8 cellular contexts compared by ENCODE assay signal in genomic region chr1:181099152-181100014, GRCh38. TPM values are rescaled to one million over a fixed set of nuclear protein-coding genes. Genes with fewer than 3 reads are reported as not detected.
DNase-seq lines count a peak whose midpoint lies in the region; ATAC-seq and TF ChIP-seq lines count a peak whose summit lies in the region.

No MANE protein-coding gene starts in this region.

- ATAC-seq in natural killer cell treated with Interleukin-12 subunit alpha and Interleukin-12 subunit beta and Interleukin-15 and Interleukin-18, amount 100 ng/mL, for 72 hours: peak; percentile 78 to 84
- ATAC-seq in natural killer cell (no peak), HG02763 (IDR thresholded peaks at IDR 0.05; ENCODE audit: unreplicated experiment) (peak; percentile 66)

- in situ Hi-C loops in astrocyte of the spinal cord (cut with HindIII; ENCODE audit: low sequenced_read_pairs): no loop called here

- H3K36me3 Mint-ChIP-seq in natural killer cell treated with Interleukin-12 subunit alpha and Interleukin-12 subunit beta and Interleukin-15 and Interleukin-18, amount 100 ng/mL, for 72 hours: peaks cover 2% of the 10 kb centered on the region
- H3K36me3 Mint-ChIP-seq in natural killer cell: no peaks in the 10 kb centered on the region

- no peak for DNase-seq in natural killer cell treated with Interleukin-12 subunit alpha and Interleukin-12 subunit beta and Interleukin-15 and Interleukin-18, amount 100 ng/mL, for 72 hours (ENCODE audit: low spot score)
- no peak for DNase-seq in natural killer cell
- DNase-seq in NCI-H524 (lab: John Stamatoyannopoulos, UW): peak; percentile 76 to 81
- peak; percentile 37 for DNase-seq in astrocyte of the spinal cord (ENCODE audit: low read depth, low spot score)
- DNase-seq in H4 (ENCODE audit: low spot score): no peak
- no peak for DNase-seq in NCI-H2081 (lab: John Stamatoyannopoulos, UW)

- peak overlapping the region in 12 of 21 experiments; percentile 7 to 83 (median 50) for H3K27ac ChIP-seq in skin epidermis

- H3K27me3 Mint-ChIP-seq in natural killer cell treated with Interleukin-12 subunit alpha and Interleukin-12 subunit beta and Interleukin-15 and Interleukin-18, amount 100 ng/mL, for 72 hours: no peaks in the 10 kb centered on the region
- H3K27me3 Mint-ChIP-seq in natural killer cell (ENCODE audit: low read depth in 2 of 2): peaks cover 0 to 14% of the 10 kb centered on the region in 2 donors

- peak overlapping the region; percentile 83 for H3K4me3 Mint-ChIP-seq in natural killer cell treated with Interleukin-12 subunit alpha and Interleukin-12 subunit beta and Interleukin-15 and Interleukin-18, amount 100 ng/mL, for 72 hours
- H3K4me3 Mint-ChIP-seq in natural killer cell: no peak overlapping the region

- intact Hi-C loops in natural killer cell (cut with micrococcal nuclease): loop anchor here (10.0 kb wide), 1 partner anchor 1745 kb away; no protein-coding TSS in a partner anchor

- H3K9me3 Mint-ChIP-seq in natural killer cell treated with Interleukin-12 subunit alpha and Interleukin-12 subunit beta and Interleukin-15 and Interleukin-18, amount 100 ng/mL, for 72 hours: no peaks in the 10 kb centered on the region
- H3K9me3 Mint-ChIP-seq in natural killer cell: no peaks in the 10 kb centered on the region

- H3K4me3 ChIP-seq in astrocyte of the spinal cord (ENCODE audit: low read depth, low read length): no peak overlapping the region
- no peak overlapping the region for H3K4me3 ChIP-seq in skin epidermis

- H3K27ac Mint-ChIP-seq in natural killer cell treated with Interleukin-12 subunit alpha and Interleukin-12 subunit beta and Interleukin-15 and Interleukin-18, amount 100 ng/mL, for 72 hours: peak overlapping the region; percentile 76 to 90
- H3K27ac Mint-ChIP-seq in natural killer cell: no peak overlapping the region

- TF ChIP-seq CTCF in natural killer cell (IDR thresholded peaks at IDR 0.05) (no peak), astrocyte of the spinal cord (IDR thresholded peaks at IDR 0.05; ENCODE audit: low read depth, low read length) (no peak)

- peaks cover 54 to 82% of the 10 kb centered on the region in 2 donors for H3K4me1 Mint-ChIP-seq in natural killer cell treated with Interleukin-12 subunit alpha and Interleukin-12 subunit beta and Interleukin-15 and Interleukin-18, amount 100 ng/mL, for 72 hours (ENCODE audit: low read depth in 2 of 2)
- peaks cover 33 to 47% of the 10 kb centered on the region in 2 donors for H3K4me1 Mint-ChIP-seq in natural killer cell

RNA-seq across cellular contexts. Expression of gene IER5, which starts 10.9 kb away (rescaled TPM):
- total RNA-seq in natural killer cell treated with Interleukin-12 subunit alpha and Interleukin-12 subunit beta and Interleukin-15 and Interleukin-18, amount 100 ng/mL, for 72 hours: 10 to 100 TPM; 57.1 to 91.7 TPM
- 100 to 1,000 TPM; 118 to 164 (median 150) TPM for total RNA-seq in natural killer cell
- total RNA-seq in H4 (2014; rRNA removed; shearing (Covaris generic)): 4.7 and 6.0 TPM in 2 replicates

Comparison
In these comparisons a context has a peak if more than half of its experiments do, and no peak if none do; other contexts are left out.
1. ATAC-seq: peak in natural killer cell treated with Interleukin-12 subunit alpha and Interleukin-12 subunit beta and Interleukin-15 and Interleukin-18, amount 100 ng/mL, for 72 hours (2 of 2) and HG02763 (single experiment); none in natural killer cell (0 of 3).
2. H3K27ac Mint-ChIP-seq: peak in natural killer cell treated with Interleukin-12 subunit alpha and Interleukin-12 subunit beta and Interleukin-15 and Interleukin-18, amount 100 ng/mL, for 72 hours (2 of 2); none in natural killer cell (0 of 2).
3. DNase-seq: peak in NCI-H524 (2 of 2) and astrocyte of the spinal cord (single experiment); none in natural killer cell treated with Interleukin-12 subunit alpha and Interleukin-12 subunit beta and Interleukin-15 and Interleukin-18, amount 100 ng/mL, for 72 hours (single experiment), natural killer cell (single experiment), H4 (single experiment) and NCI-H2081 (0 of 2).